ENCODE assay signal across 28 cellular contexts in the genomic region with DNA sequence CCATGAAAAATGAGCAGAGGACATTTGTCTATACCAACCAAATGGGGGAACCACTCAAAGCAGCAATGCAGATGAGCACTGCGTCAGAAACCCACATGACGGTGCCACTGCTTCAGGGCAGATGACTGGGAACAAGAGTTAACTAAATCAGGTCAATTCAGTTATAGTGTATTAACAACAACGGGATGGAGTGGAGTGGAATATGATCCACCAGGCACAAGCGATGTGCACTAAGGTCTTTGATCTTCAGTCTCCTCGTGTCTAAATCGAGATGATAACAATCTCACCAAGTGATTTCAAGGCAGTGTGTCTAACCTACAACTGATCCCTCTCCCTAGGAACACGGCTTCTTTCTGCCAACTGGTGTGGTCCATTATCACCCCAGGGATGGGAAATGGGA.
"Had no signal": no experiment of that assay in that cellular context is flagged by ENCODE, and none has a peak within 500 bp of the region (broad histone marks: within the 10 kb centered on the region; RNA-seq: fewer than 3 reads in every experiment).

No MANE protein-coding gene starts in this region.

- H3K27ac ChIP-seq: colonic mucosa, epithelial cell of prostate, esophagus squamous epithelium, gastrocnemius medialis, heart right ventricle, left ventricle myocardium inferior, lower lobe of right lung had no signal

- H3K9me3 Mint-ChIP-seq: dendritic cell treated with granulocyte-macrophage colony-stimulating factor and Interleukin-4, amounts not matched to agents 40 ng/mL and 50 ng/mL, for 4 days; endodermal cell; mesothelial cell of epicardium had no signal

- H3K4me1 Mint-ChIP-seq: endodermal cell, naive B cell had no signal

- H3K27me3 ChIP-seq: colonic mucosa, esophagus squamous epithelium, gastrocnemius medialis, heart right ventricle had no signal

- FAIRE-seq: endometrium, islet of Langerhans, keratinocyte had no signal

- ATAC-seq: effector memory CD8-positive, alpha-beta T cell; esophagus mucosa; gastrocnemius medialis; heart right ventricle; left cardiac atrium; left lobe of liver; lower lobe of right lung; mucosa of descending colon had no signal

- H3K9me3 ChIP-seq: colonic mucosa, esophagus squamous epithelium, gastrocnemius medialis, heart right ventricle, left ventricle myocardium inferior, lower lobe of right lung, mucosa of descending colon had no signal

- H3K36me3 Mint-ChIP-seq: mesothelial cell of epicardium, naive B cell had no signal

- H3K4me1 ChIP-seq: colonic mucosa, gastrocnemius medialis, heart right ventricle, left ventricle myocardium inferior, lower lobe of right lung had no signal

- H3K27me3 Mint-ChIP-seq: dendritic cell treated with granulocyte-macrophage colony-stimulating factor and Interleukin-4, amounts not matched to agents 40 ng/mL and 50 ng/mL, for 4 days; effector memory CD8-positive, alpha-beta T cell; naive B cell had no signal

- H3K4me3 ChIP-seq: colonic mucosa, esophagus squamous epithelium, gastrocnemius medialis, heart right ventricle, left ventricle myocardium inferior, lower lobe of right lung, mucosa of descending colon had no signal

- H3K36me3 ChIP-seq: colonic mucosa, esophagus squamous epithelium, gastrocnemius medialis, heart right ventricle, left ventricle myocardium inferior, lower lobe of right lung had no signal

- H3K27ac Mint-ChIP-seq: dendritic cell treated with granulocyte-macrophage colony-stimulating factor and Interleukin-4, amounts not matched to agents 40 ng/mL and 50 ng/mL, for 4 days; effector memory CD8-positive, alpha-beta T cell; endodermal cell; mesothelial cell of epicardium; naive B cell had no signal

- DNase-seq: colonic mucosa; cortex of kidney; effector CD8-positive, alpha-beta T cell; effector memory CD8-positive, alpha-beta T cell; endodermal cell; erythroblast; esophagus squamous epithelium; foreskin fibroblast; foreskin melanocyte; gastrocnemius medialis; glutamatergic neuron; head of caudate nucleus; heart right ventricle; hippocampal formation; left cardiac atrium; left ventricle myocardium inferior; lower lobe of right lung; mesenchymal stem cell; mucosa of descending colon; naive B cell had no signal

- H3K4me3 Mint-ChIP-seq: dendritic cell treated with granulocyte-macrophage colony-stimulating factor and Interleukin-4, amounts not matched to agents 40 ng/mL and 50 ng/mL, for 4 days; effector memory CD8-positive, alpha-beta T cell; endodermal cell; mesothelial cell of epicardium; naive B cell had no signal
